In genomic region chr19:15316498-15316897, GRCh38 we compare ENCODE assay signal across 10 cellular contexts. TPM values are rescaled to one million over a fixed set of nuclear protein-coding genes. Genes with fewer than 3 reads are reported as not detected.
DNase-seq lines count a peak whose midpoint lies in the region; ATAC-seq and TF ChIP-seq lines count a peak whose summit lies in the region.
"Had no signal": no experiment of that assay in that cellular context is flagged by ENCODE, and none has a peak within 500 bp of the region (broad histone marks: within the 10 kb centered on the region; RNA-seq: fewer than 3 reads in every experiment).

No MANE protein-coding gene starts in this region.

- POLR2A ChIA-PET in T-cell (lab: Charles Lee), result interaction anchor here (0.6 to 1.2 kb wide), 3 partner anchors 9 to 23 kb away, joined by 3 to 4 read pairs (median 4); no protein-coding TSS in a partner anchor

- no peaks in the 10 kb centered on the region for H3K9me3 ChIP-seq in fibroblast of lung (ENCODE audit: control insufficient read depth, insufficient read depth, low read depth, low read length)
- no peaks in the 10 kb centered on the region for H3K9me3 ChIP-seq in stomach
- H3K9me3 ChIP-seq in HAP-1, result no peaks in the 10 kb centered on the region

- H3K9ac ChIP-seq in fibroblast of lung (ENCODE audit: insufficient read depth, low read length), result no peak overlapping the region
- H3K9ac ChIP-seq: neural progenitor cell had no signal

- no peak for TF ChIP-seq EP300 in stomach (IDR thresholded peaks at IDR 0.05)

- H3K4me1 Mint-ChIP-seq in activated naive CD4-positive, alpha-beta T cell treated with anti-CD3 and anti-CD28 coated beads for 36 hours (ENCODE audit: low read depth), result peaks cover 91% of the 10 kb centered on the region
- H3K4me1 Mint-ChIP-seq in T-cell, result peaks cover 88 to 92% (median 89%) of the 10 kb centered on the region in 3 donors

- H3K27me3 ChIP-seq in fibroblast of lung (ENCODE audit: control insufficient read depth, insufficient read depth, low read length) (no peaks in the 10 kb centered on the region), stomach (no peaks in the 10 kb centered on the region), HAP-1 (ENCODE audit: low read depth) (no peaks in the 10 kb centered on the region)
- H3K27me3 ChIP-seq: neural progenitor cell had no signal

- peak overlapping the region; percentile 15 for H3K4me3 Mint-ChIP-seq in activated naive CD4-positive, alpha-beta T cell treated with anti-CD3 and anti-CD28 coated beads for 36 hours
- peak overlapping the region; percentile 49 to 68 (median 64) for H3K4me3 Mint-ChIP-seq in T-cell
- H3K4me3 Mint-ChIP-seq: neural progenitor cell had no signal

- H3K36me3 ChIP-seq in fibroblast of lung (ENCODE audit: control insufficient read depth, insufficient read depth, low read length) (peaks cover 1% of the 10 kb centered on the region), stomach (no peaks in the 10 kb centered on the region), HAP-1 (replicated peaks) (0 out of 2 replicates have a peak, but pooled peaks cover 3% of the 10 kb centered on the region)
- H3K36me3 ChIP-seq: neural progenitor cell had no signal

- WGBS in stomach, 5 donors, result 71 to 94% (median 84%) methylated on average over 2 of the region's 2 CpGs

- H3K27ac ChIP-seq in fibroblast of lung (ENCODE audit: insufficient read depth, low read length) (peak overlapping the region; percentile 60), stomach (peak overlapping the region in 3 of 5 donors; percentile 46 to 79 (median 49))
- H3K27ac ChIP-seq: neural progenitor cell had no signal

- CTCF ChIA-PET in activated naive CD4-positive, alpha-beta T cell treated with anti-CD3 and anti-CD28 coated beads for 36 hours (lab: Charles Lee), result interaction anchor here (1.4 kb wide), 1 partner anchor 13 kb away, joined by 3 read pairs; no protein-coding TSS in a partner anchor
- CTCF ChIA-PET in T-cell (lab: Charles Lee), result interaction anchor here in 1 of 2 donors (0.9 kb wide), 1 partner anchor 24 kb away, joined by 3 read pairs; no protein-coding TSS in a partner anchor

- H4K20me1 ChIP-seq in fibroblast of lung (ENCODE audit: control insufficient read depth, extremely low read depth, insufficient read depth, low read length), result peaks cover 23% of the 10 kb centered on the region

- TF ChIP-seq POLR2A in stomach (IDR thresholded peaks at IDR 0.05), result no peak

- peaks cover 39% of the 10 kb centered on the region for H3K4me1 ChIP-seq in fibroblast of lung (ENCODE audit: control insufficient read depth, extremely low read depth, insufficient read depth, low read length)
- H3K4me1 ChIP-seq in stomach, result peaks cover 74 to 100% (median 94%) of the 10 kb centered on the region in 4 donors
- H3K4me1 ChIP-seq in HAP-1, result peaks cover 28% of the 10 kb centered on the region

- peak overlapping the region; percentile 72 for H3K27ac Mint-ChIP-seq in activated naive CD4-positive, alpha-beta T cell treated with anti-CD3 and anti-CD28 coated beads for 36 hours
- H3K27ac Mint-ChIP-seq in T-cell, result peak overlapping the region; percentile 29 to 50
- H3K27ac Mint-ChIP-seq: neural progenitor cell had no signal

- no peak overlapping the region for H3K4me3 ChIP-seq in fibroblast of lung (replicated peaks in 1 of 4; ENCODE audit: control extremely low read depth in 1 of 4, insufficient read depth in 1 of 4, low read depth in 3 of 4, low read length in 4 of 4)
- no peak overlapping the region for H3K4me3 ChIP-seq in stomach
- H3K4me3 ChIP-seq in HAP-1, result no peak overlapping the region
- H3K4me3 ChIP-seq: neural progenitor cell had no signal

- H3K9me3 Mint-ChIP-seq in activated naive CD4-positive, alpha-beta T cell treated with anti-CD3 and anti-CD28 coated beads for 36 hours, result no peaks in the 10 kb centered on the region
- no peaks in the 10 kb centered on the region for H3K9me3 Mint-ChIP-seq in T-cell

- no peak for DNase-seq in activated naive CD4-positive, alpha-beta T cell treated with anti-CD3 and anti-CD28 coated beads for 36 hours
- DNase-seq in activated naive CD4-positive, alpha-beta T cell treated with anti-CD3 and anti-CD28 coated beads, Interleukin-2, amount 50 U/mL, for 16 hours, result no peak
- DNase-seq in T-cell (no peak), fibroblast of lung (ENCODE audit: low read depth in 2 of 2) (peak in 1 of 2 donors; percentile 72), stomach (no peak), HAP-1 (ENCODE audit: low spot score in 2 of 2) (no peak), NCI-H2081 (lab: John Stamatoyannopoulos, UW) (no peak)
- DNase-seq: activated CD4-positive, alpha-beta T cell treated with anti-CD3 and anti-CD28 coated beads for 48 hours had no signal

- no peaks in the 10 kb centered on the region for H3K27me3 Mint-ChIP-seq in activated naive CD4-positive, alpha-beta T cell treated with anti-CD3 and anti-CD28 coated beads for 36 hours (ENCODE audit: low read depth)
- no peaks in the 10 kb centered on the region for H3K27me3 Mint-ChIP-seq in T-cell

- H3K36me3 Mint-ChIP-seq in activated naive CD4-positive, alpha-beta T cell treated with anti-CD3 and anti-CD28 coated beads for 36 hours (ENCODE audit: low read depth), result peaks cover 8% of the 10 kb centered on the region
- peaks cover 14% of the 10 kb centered on the region for H3K36me3 Mint-ChIP-seq in T-cell

- in situ Hi-C loops in HAP-1 (cut with MboI; ENCODE audit: low sequenced_read_pairs), result no loop called here

- peaks cover 99% of the 10 kb centered on the region for H3K79me2 ChIP-seq in fibroblast of lung (ENCODE audit: control insufficient read depth, insufficient read depth, low read length)

- ATAC-seq in T-cell (replicated peaks in 1 of 4), result no peak
- no peak for ATAC-seq in HG03565 (IDR thresholded peaks at IDR 0.05; ENCODE audit: unreplicated experiment)

- intact Hi-C loops in activated naive CD4-positive, alpha-beta T cell treated with anti-CD3 and anti-CD28 coated beads for 36 hours (cut with micrococcal nuclease), result no loop called here
- intact Hi-C loops in stomach (cut with DNase I; ENCODE audit: low total_unique reads), result no loop called here

- no peak for TF ChIP-seq CTCF in fibroblast of lung (conservative IDR thresholded peaks at IDR 0.05 in 1 of 2, IDR thresholded peaks at IDR 0.05 in 1 of 2; ENCODE audit: low read depth in 1 of 2, low read length in 2 of 2)
- no peak for TF ChIP-seq CTCF in stomach (IDR thresholded peaks at IDR 0.05)

- no peak overlapping the region for H2AFZ ChIP-seq in fibroblast of lung (ENCODE audit: low read length)
- H2AFZ ChIP-seq: neural progenitor cell had no signal

- peak overlapping the region; percentile 62 for H3K4me2 ChIP-seq in fibroblast of lung (ENCODE audit: extremely low read depth, insufficient read depth, low read length)
- H3K4me2 ChIP-seq: neural progenitor cell had no signal

RNA-seq across cellular contexts. Expression of gene BRD4, which starts 15.8 kb away (rescaled TPM):
- total RNA-seq in activated naive CD4-positive, alpha-beta T cell treated with anti-CD3 and anti-CD28 coated beads for 36 hours, result 100 to 1,000 TPM; 109 to 111 TPM
- total RNA-seq in T-cell (100 to 1,000 TPM; 115 to 154 (median 139) TPM), fibroblast of lung (9.8 and 20.1 TPM in 2 replicates), stomach (100 to 1,000 TPM in 1 of 5 donors, 10 to 100 TPM in 4; 14.7 to 113 (median 49.7) TPM)
- polyA plus RNA-seq in fibroblast of lung (9.9 and 13.3 TPM in 2 replicates), stomach (10 to 100 TPM; 10.6 to 21.1 (median 14.8) TPM)
- 47.8 and 58.5 TPM in 2 replicates for polyA plus RNA-seq in fibroblast of lung (2012)
- polyA minus RNA-seq in fibroblast of lung (ENCODE audit: low replicate concordance), result 186 and 192 TPM in 2 replicates
